ENCODE assay signal across 1 cellular context in the genomic region with DNA sequence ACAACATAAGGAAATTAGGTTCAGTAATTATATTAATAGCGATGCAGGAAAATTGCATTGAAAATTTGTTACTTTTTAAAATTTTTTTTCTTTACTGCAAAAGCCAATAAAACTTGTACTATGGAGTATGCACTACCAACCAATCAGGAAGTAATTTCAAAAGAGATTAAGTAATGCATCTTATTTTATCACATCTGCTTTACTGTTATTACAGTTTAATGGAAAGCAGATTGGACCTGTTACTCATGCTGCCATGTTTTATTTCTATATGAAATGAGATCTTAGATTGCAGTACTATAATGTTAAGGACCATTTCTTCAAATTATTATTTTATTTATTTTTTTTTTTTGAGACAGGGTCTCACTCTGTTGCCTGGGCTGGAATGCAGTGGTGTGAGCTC.
TF ChIP-seq lines count a peak whose summit lies in the region.

No MANE protein-coding gene starts in this region.

TF ChIP-seq in A549, 52 proteins besides CTCF, POLR2A, EP300 and RAD21 (continued from another document):
- TF ChIP-seq MAZ (IDR thresholded peaks at IDR 0.05; ENCODE audit: borderline replicate concordance, low read depth, low read length) (no peak), RFX5 (IDR thresholded peaks at IDR 0.05) (no peak), FOXS1 (CRISPR knock-in tag; IDR thresholded peaks at IDR 0.05) (no peak), GATA3 (IDR thresholded peaks at IDR 0.05; ENCODE audit: borderline replicate concordance) (no peak), PBX3 (IDR thresholded peaks at IDR 0.05) (no peak), ZFP36 (IDR thresholded peaks at IDR 0.05; ENCODE audit: borderline replicate concordance, partially characterized antibody) (no peak), NPAS2 (CRISPR knock-in tag; IDR thresholded peaks at IDR 0.05; ENCODE audit: borderline replicate concordance) (no peak)
- TF ChIP-seq, protein P1, sequence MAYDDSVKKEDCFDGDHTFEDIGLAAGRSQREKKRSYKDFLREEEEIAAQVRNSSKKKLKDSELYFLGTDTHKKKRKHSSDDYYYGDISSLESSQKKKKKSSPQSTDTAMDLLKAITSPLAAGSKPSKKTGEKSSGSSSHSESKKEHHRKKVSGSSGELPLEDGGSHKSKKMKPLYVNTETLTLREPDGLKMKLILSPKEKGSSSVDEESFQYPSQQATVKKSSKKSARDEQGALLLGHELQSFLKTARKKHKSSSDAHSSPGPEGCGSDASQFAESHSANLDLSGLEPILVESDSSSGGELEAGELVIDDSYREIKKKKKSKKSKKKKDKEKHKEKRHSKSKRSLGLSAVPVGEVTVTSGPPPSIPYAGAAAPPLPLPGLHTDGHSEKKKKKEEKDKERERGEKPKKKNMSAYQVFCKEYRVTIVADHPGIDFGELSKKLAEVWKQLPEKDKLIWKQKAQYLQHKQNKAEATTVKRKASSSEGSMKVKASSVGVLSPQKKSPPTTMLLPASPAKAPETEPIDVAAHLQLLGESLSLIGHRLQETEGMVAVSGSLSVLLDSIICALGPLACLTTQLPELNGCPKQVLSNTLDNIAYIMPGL (CRISPR knock-in tag; IDR thresholded peaks at IDR 0.05; ENCODE audit: borderline replicate concordance): no peak
- TF ChIP-seq, protein P2, sequence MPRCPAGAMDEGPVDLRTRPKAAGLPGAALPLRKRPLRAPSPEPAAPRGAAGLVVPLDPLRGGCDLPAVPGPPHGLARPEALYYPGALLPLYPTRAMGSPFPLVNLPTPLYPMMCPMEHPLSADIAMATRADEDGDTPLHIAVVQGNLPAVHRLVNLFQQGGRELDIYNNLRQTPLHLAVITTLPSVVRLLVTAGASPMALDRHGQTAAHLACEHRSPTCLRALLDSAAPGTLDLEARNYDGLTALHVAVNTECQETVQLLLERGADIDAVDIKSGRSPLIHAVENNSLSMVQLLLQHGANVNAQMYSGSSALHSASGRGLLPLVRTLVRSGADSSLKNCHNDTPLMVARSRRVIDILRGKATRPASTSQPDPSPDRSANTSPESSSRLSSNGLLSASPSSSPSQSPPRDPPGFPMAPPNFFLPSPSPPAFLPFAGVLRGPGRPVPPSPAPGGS (IDR thresholded peaks at IDR 0.05): no peak
